In genomic region chr16:66928702-66929388, GRCh38 we compare ENCODE assay signal across 8 cellular contexts. TPM values are rescaled to one million over a fixed set of nuclear protein-coding genes. Genes with fewer than 3 reads are reported as not detected.
DNase-seq lines count a peak whose midpoint lies in the region; ATAC-seq and TF ChIP-seq lines count a peak whose summit lies in the region.

No MANE protein-coding gene starts in this region.

- DNase-seq in D341Med (ENCODE audit: low spot score) (peak; percentile 70), activated gamma-delta T cell (lab: John Stamatoyannopoulos, UW) (no peak), NCI-H345 (lab: John Stamatoyannopoulos, UW) (no peak), SIG-M5 (lab: John Stamatoyannopoulos, UW) (no peak)
- peak in 1 of 2 donors; percentile 63 for DNase-seq in activated naive CD4-positive, alpha-beta T cell treated with anti-CD3 and anti-CD28 coated beads, Interleukin-2, amount 50 U/mL, for 72 hours (ENCODE audit: low spot score in 2 of 2)

- peak overlapping the region in 1 of 2 donors; percentile 96 for H3K27ac Mint-ChIP-seq in activated naive CD4-positive, alpha-beta T cell treated with anti-CD3 and anti-CD28 coated beads, Interleukin-2, amount 50 U/mL, for 72 hours

- H3K36me3 Mint-ChIP-seq in activated naive CD4-positive, alpha-beta T cell treated with anti-CD3 and anti-CD28 coated beads, Interleukin-2, amount 50 U/mL, for 72 hours: peaks cover 11 to 23% of the 10 kb centered on the region in 2 donors

- peak; percentile 24 for TF ChIP-seq CTCF in liver (IDR thresholded peaks at IDR 0.05; ENCODE audit: low read depth, low read length, missing input control)

- H3K4me1 ChIP-seq in liver (ENCODE audit: control insufficient read depth in 4 of 4, insufficient read depth in 4 of 4, low read length in 3 of 4): peaks cover 5 to 30% (median 21%) of the 10 kb centered on the region in 4 donors

- TF ChIP-seq RAD21 in Ishikawa (IDR thresholded peaks at IDR 0.05; ENCODE audit: low read depth) (peak; percentile 66), liver (IDR thresholded peaks at IDR 0.05) (peak in 1 of 2 donors; percentile 46)

- no peaks in the 10 kb centered on the region for H3K9me3 ChIP-seq in liver (ENCODE audit: control insufficient read depth in 4 of 4, low read length in 3 of 4)

- no peaks in the 10 kb centered on the region for H3K27me3 ChIP-seq in liver (ENCODE audit: control insufficient read depth in 4 of 4, insufficient read depth in 4 of 4, low read length in 3 of 4)

- TF ChIP-seq EP300 in Ishikawa (IDR thresholded peaks at IDR 0.05; ENCODE audit: borderline replicate concordance): no peak

- H3K4me3 ChIP-seq in liver (ENCODE audit: low read depth in 1 of 3, low read length in 3 of 3): no peak overlapping the region

- ATAC-seq in activated naive CD4-positive, alpha-beta T cell treated with anti-CD3 and anti-CD28 coated beads, Interleukin-2, amount 50 U/mL, for 72 hours: peak; percentile 30 to 56
- no peak for ATAC-seq in GM21528 (IDR thresholded peaks at IDR 0.05; ENCODE audit: low FRiP score, unreplicated experiment)

- no peaks in the 10 kb centered on the region for H3K36me3 ChIP-seq in liver (ENCODE audit: control insufficient read depth in 4 of 4, insufficient read depth in 3 of 4, low read depth in 1 of 4, low read length in 3 of 4)

- no peak overlapping the region for H3K27ac ChIP-seq in liver (ENCODE audit: low read depth in 1 of 2, low read length in 2 of 2)

- H3K9ac ChIP-seq in liver (ENCODE audit: low read depth in 1 of 2, low read length in 2 of 2): no peak overlapping the region

- WGBS in liver: 87% methylated on average over 10 of the region's 10 CpGs

- no peaks in the 10 kb centered on the region for H3K9me3 Mint-ChIP-seq in activated naive CD4-positive, alpha-beta T cell treated with anti-CD3 and anti-CD28 coated beads, Interleukin-2, amount 50 U/mL, for 72 hours

TF ChIP-seq in Ishikawa, 13 proteins besides CTCF, POLR2A, EP300 and RAD21:
- TF ChIP-seq YY1 (IDR thresholded peaks at IDR 0.05; ENCODE audit: low read depth): no peak
- TF ChIP-seq, protein P1, sequence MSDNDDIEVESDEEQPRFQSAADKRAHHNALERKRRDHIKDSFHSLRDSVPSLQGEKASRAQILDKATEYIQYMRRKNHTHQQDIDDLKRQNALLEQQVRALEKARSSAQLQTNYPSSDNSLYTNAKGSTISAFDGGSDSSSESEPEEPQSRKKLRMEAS (IDR thresholded peaks at IDR 0.05): no peak
- no peak for TF ChIP-seq REST (IDR thresholded peaks at IDR 0.05; ENCODE audit: low read depth)
- TF ChIP-seq TCF12 (IDR thresholded peaks at IDR 0.05; ENCODE audit: low read depth): no peak
- no peak for TF ChIP-seq CEBPB (IDR thresholded peaks at IDR 0.05)
- no peak for TF ChIP-seq TEAD4 (IDR thresholded peaks at IDR 0.05)
- TF ChIP-seq CREB1 (IDR thresholded peaks at IDR 0.05; ENCODE audit: low read depth): no peak
- TF ChIP-seq ZBTB7A (IDR thresholded peaks at IDR 0.05; ENCODE audit: low read depth): no peak

TF ChIP-seq in liver, 16 proteins besides CTCF, POLR2A, EP300 and RAD21:
- TF ChIP-seq, protein P1 (IDR thresholded peaks at IDR 0.05): no peak
- TF ChIP-seq EGR1 (IDR thresholded peaks at IDR 0.05; ENCODE audit: low read depth in 2 of 2) (no peak), RXRA (IDR thresholded peaks at IDR 0.05) (no peak), NR2F2 (IDR thresholded peaks at IDR 0.05) (no peak), GABPA (IDR thresholded peaks at IDR 0.05 in 1 of 2, conservative IDR thresholded peaks at IDR 0.05 in 1 of 2) (no peak), HNF4A (conservative IDR thresholded peaks at IDR 0.05) (no peak), HNF4G (IDR thresholded peaks at IDR 0.05) (no peak), FOXA1 (IDR thresholded peaks at IDR 0.05) (no peak), REST (IDR thresholded peaks at IDR 0.05) (no peak), JUND (IDR thresholded peaks at IDR 0.05) (no peak), TAF1 (conservative IDR thresholded peaks at IDR 0.05) (no peak), ZBTB33 (IDR thresholded peaks at IDR 0.05) (no peak), YY1 (IDR thresholded peaks at IDR 0.05) (no peak), FOXA2 (IDR thresholded peaks at IDR 0.05) (no peak), SP1 (IDR thresholded peaks at IDR 0.05) (no peak)
- TF ChIP-seq, protein P2, sequence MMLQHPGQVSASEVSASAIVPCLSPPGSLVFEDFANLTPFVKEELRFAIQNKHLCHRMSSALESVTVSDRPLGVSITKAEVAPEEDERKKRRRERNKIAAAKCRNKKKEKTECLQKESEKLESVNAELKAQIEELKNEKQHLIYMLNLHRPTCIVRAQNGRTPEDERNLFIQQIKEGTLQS (IDR thresholded peaks at IDR 0.05): no peak

RNA-seq across cellular contexts. Expression of gene RRAD, which starts 3.5 kb away (rescaled TPM):
- total RNA-seq in activated naive CD4-positive, alpha-beta T cell treated with anti-CD3 and anti-CD28 coated beads, Interleukin-2, amount 50 U/mL, for 72 hours: 1 to 10 TPM in 1 of 2 donors, under 1 TPM in 1; 0.99 to 3.8 TPM
- total RNA-seq in liver: under 1 TPM; 0.14 to 0.50 TPM
- polyA plus RNA-seq in liver: under 1 TPM; 0.58 to 0.61 TPM

RNA-seq across cellular contexts. Expression of gene CIAO2B, which starts 5.4 kb away (rescaled TPM):
- 100 to 1,000 TPM; 169 to 196 TPM for total RNA-seq in activated naive CD4-positive, alpha-beta T cell treated with anti-CD3 and anti-CD28 coated beads, Interleukin-2, amount 50 U/mL, for 72 hours
- total RNA-seq in liver: 10 to 100 TPM; 51.1 to 52.5 TPM
- 100 to 1,000 TPM; 120 TPM for polyA plus RNA-seq in liver

RNA-seq across cellular contexts. Expression of gene CES2, which starts 6.5 kb away (rescaled TPM):
- 10 to 100 TPM; 26.2 to 29.8 TPM for total RNA-seq in activated naive CD4-positive, alpha-beta T cell treated with anti-CD3 and anti-CD28 coated beads, Interleukin-2, amount 50 U/mL, for 72 hours
- total RNA-seq in liver: 100 to 1,000 TPM in 1 of 2 donors, 10 to 100 TPM in 1; 21.2 to 200 TPM
- 100 to 1,000 TPM; 173 to 190 TPM for polyA plus RNA-seq in liver

RNA-seq across cellular contexts. Expression of gene CDH16, which starts 10.2 kb away (rescaled TPM):
- total RNA-seq in activated naive CD4-positive, alpha-beta T cell treated with anti-CD3 and anti-CD28 coated beads, Interleukin-2, amount 50 U/mL, for 72 hours: not detected
- under 1 TPM in 1 of 2 donors, not detected in 1; 0.56 TPM for total RNA-seq in liver
- not detected for polyA plus RNA-seq in liver

RNA-seq across cellular contexts. Expression of gene CES3, which starts 32.2 kb away (rescaled TPM):
- 1 to 10 TPM in 1 of 2 donors, under 1 TPM in 1; 0.73 to 6.8 TPM for total RNA-seq in activated naive CD4-positive, alpha-beta T cell treated with anti-CD3 and anti-CD28 coated beads, Interleukin-2, amount 50 U/mL, for 72 hours
- 10 to 100 TPM in 1 of 2 donors, under 1 TPM in 1; 0.19 to 28.3 TPM for total RNA-seq in liver
- polyA plus RNA-seq in liver: 10 to 100 TPM; 12.3 to 12.7 TPM
